8 cellular contexts compared by ENCODE assay signal in the genomic region with DNA sequence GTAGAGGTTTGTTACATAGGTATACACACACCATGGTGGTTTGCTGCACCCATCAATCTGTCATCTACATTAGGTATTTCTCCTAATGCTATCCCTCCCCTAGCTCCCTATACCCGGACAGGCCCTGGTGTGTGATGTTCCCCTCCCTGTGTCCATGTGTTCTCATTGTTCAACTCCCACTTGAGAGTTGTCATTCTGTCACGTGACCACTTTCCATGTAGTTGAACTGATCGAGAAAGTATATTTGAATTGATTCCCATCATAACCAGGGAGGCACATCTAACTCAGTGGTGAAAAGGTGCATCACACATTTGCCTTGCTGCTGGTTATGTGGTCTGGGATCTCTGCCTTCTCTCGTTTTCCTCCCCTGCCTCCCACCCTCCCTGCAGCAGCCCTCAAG.
DNase-seq lines count a peak whose midpoint lies in the region; ATAC-seq, FAIRE-seq and TF ChIP-seq lines count a peak whose summit lies in the region.
"Not testable (repeated sequence)": the region's sequence is repeated elsewhere in the genome, so short reads cannot be mapped to it uniquely, and the experiment has no call there.

No MANE protein-coding gene starts in this region.

- FAIRE-seq in A549 (lab: Jason Lieb, UNC); GM12878 (lab: Jason Lieb, UNC); K562 (lab: Jason Lieb, UNC); HepG2 (lab: Jason Lieb, UNC): not testable (repeated sequence)
- FAIRE-seq in H54 (lab: Jason Lieb, UNC) (peak; percentile 11), bronchial epithelial cell (lab: Jason Lieb, UNC) (peak; percentile 84), keratinocyte (lab: Jason Lieb, UNC) (peak; percentile 36), urothelium cell line (lab: Jason Lieb, UNC) (peak; percentile 87)

- H3K4me1 ChIP-seq in A549; GM12878 (ENCODE audit: control insufficient read depth, insufficient read depth, low read length); K562 (replicated peaks in 1 of 2; ENCODE audit: control insufficient read depth in 2 of 2, insufficient read depth in 2 of 2, low read length in 2 of 2); keratinocyte (ENCODE audit: control insufficient read depth, extremely low read depth, insufficient read depth, low read length); HepG2 (ENCODE audit: insufficient read depth, low read length): not testable (repeated sequence)

- not testable (repeated sequence) for ATAC-seq in A549, GM12878, K562, HepG2

- RAD21 ChIA-PET in GM12878 (lab: Charles Lee; ENCODE audit: unreplicated experiment) = not testable (repeated sequence)

- BruUV-seq in GM12878 (replicated peaks; lab: Mats Ljungman, UMichigan); K562 (replicated peaks; lab: Mats Ljungman, UMichigan); HepG2 (replicated peaks; lab: Mats Ljungman, UMichigan): not testable (repeated sequence)

- intact Hi-C loops in GM12878 (cut with micrococcal nuclease; ENCODE audit: unreplicated experiment); K562 (cut with micrococcal nuclease); HepG2 (cut with micrococcal nuclease; ENCODE audit: unreplicated experiment): not testable (repeated sequence)

- WGBS in A549 (ENCODE audit: missing lambda C conversion rate) = 7% methylated on average over 4 of the region's 4 CpGs
- WGBS in GM12878 (ENCODE audit: insufficient coverage, insufficient replicate concordance, low lambda C conversion rate, missing lambda C conversion rate) = 0% methylated on average over 4 of the region's 4 CpGs
- no CpG with 5 or more reads among the region's 4 CpGs for WGBS in K562 (ENCODE audit: insufficient coverage, low coverage, missing lambda C conversion rate)
- WGBS in HepG2 (ENCODE audit: low lambda C conversion rate) = 0% methylated on average over 4 of the region's 4 CpGs

- not testable (repeated sequence) for TF ChIP-seq EP300 in A549 (IDR thresholded peaks at IDR 0.05); GM12878 (IDR thresholded peaks at IDR 0.05; ENCODE audit: borderline replicate concordance in 1 of 2, control insufficient read depth in 1 of 2, low read depth in 2 of 2, low read length in 2 of 2); K562 (IDR thresholded peaks at IDR 0.05; ENCODE audit: low read length); HepG2 (IDR thresholded peaks at IDR 0.05; ENCODE audit: low read depth in 2 of 2, low read length in 2 of 2); HepG2 (CRISPR knock-in tag; IDR thresholded peaks at IDR 0.05; ENCODE audit: borderline replicate concordance)

- DNase-seq in A549 (ENCODE audit: low read depth in 1 of 2, low spot score in 1 of 2); H54 (ENCODE audit: insufficient read length, low spot score); GM12878 (ENCODE audit: low read depth, low spot score); K562 (ENCODE audit: extremely low read depth in 1 of 4, low spot score in 3 of 4); bronchial epithelial cell (ENCODE audit: low read depth); keratinocyte (ENCODE audit: low read depth, low spot score); HepG2 (ENCODE audit: low spot score); urothelium cell line (ENCODE audit: low spot score): not testable (repeated sequence)

- not testable (repeated sequence) for TF ChIP-seq RAD21 in A549 (conservative IDR thresholded peaks at IDR 0.05 in 1 of 2, IDR thresholded peaks at IDR 0.05 in 1 of 2); GM12878 (IDR thresholded peaks at IDR 0.05; ENCODE audit: insufficient read depth, low read depth, low read length); K562 (CRISPR knock-in tag; conservative IDR thresholded peaks at IDR 0.05 in 1 of 2, IDR thresholded peaks at IDR 0.05 in 1 of 2); HepG2 (CRISPR knock-in tag; IDR thresholded peaks at IDR 0.05)

- H3K9me3 ChIP-seq in A549; GM12878 (replicated peaks; ENCODE audit: control insufficient read depth, insufficient read depth, low read length); K562 (replicated peaks; ENCODE audit: control insufficient read depth, insufficient read depth, low read depth, low read length); keratinocyte (ENCODE audit: control insufficient read depth, low read depth, low read length); HepG2 (ENCODE audit: low read length): not testable (repeated sequence)

- CTCF ChIA-PET in A549 (lab: Yijun Ruan, JAX); GM12878 (lab: Yijun Ruan, JAX); K562 (lab: Yijun Ruan, JAX; ENCODE audit: low intra/inter-chr PET ratio); HepG2 (lab: Yijun Ruan, JAX; ENCODE audit: low intra/inter-chr PET ratio, low total read pairs): not testable (repeated sequence)

- not testable (repeated sequence) for H3K9me1 ChIP-seq in K562 (ENCODE audit: control insufficient read depth, insufficient read depth, low read length); keratinocyte (ENCODE audit: control insufficient read depth, extremely low read depth, insufficient read depth, low read length)

- dilution Hi-C loops in keratinocyte (cut with MboI; ENCODE audit: extremely low pct_ligation_motif_present, low sequenced_read_pairs) = not testable (repeated sequence)

- H2AFZ ChIP-seq in GM12878 (ENCODE audit: control insufficient read depth, low read depth, low read length); K562 (ENCODE audit: low read depth, low read length); keratinocyte (ENCODE audit: control insufficient read depth, low read length); HepG2 (ENCODE audit: low read length): not testable (repeated sequence)

- not testable (repeated sequence) for H3K36me3 ChIP-seq in GM12878 (ENCODE audit: control insufficient read depth in 2 of 2, insufficient read depth in 2 of 2, low read length in 1 of 2); K562 (ENCODE audit: control insufficient read depth, insufficient read depth, low read length); bronchial epithelial cell (ENCODE audit: control insufficient read depth, insufficient read depth, low read length); keratinocyte (ENCODE audit: control insufficient read depth in 2 of 2, extremely low read depth in 1 of 2, insufficient read depth in 2 of 2, low read length in 2 of 2); HepG2 (replicated peaks in 1 of 2; ENCODE audit: control insufficient read depth in 1 of 2, insufficient read depth in 2 of 2, low read length in 2 of 2)

- SMC1A ChIA-PET in GM12878 (lab: Charles Lee; ENCODE audit: uncharacterized antibody, unreplicated experiment) = not testable (repeated sequence)

- not testable (repeated sequence) for H4K20me1 ChIP-seq in GM12878 (ENCODE audit: control insufficient read depth, insufficient read depth); K562 (replicated peaks; ENCODE audit: control insufficient read depth, insufficient read depth, low read length); keratinocyte (ENCODE audit: control insufficient read depth, extremely low read depth, insufficient read depth, low read length); HepG2 (ENCODE audit: insufficient read depth, low read length)

- not testable (repeated sequence) for H3K79me2 ChIP-seq in GM12878 (ENCODE audit: control insufficient read depth, insufficient read depth, low read length); K562 (ENCODE audit: control insufficient read depth, insufficient read depth, low read length); keratinocyte (ENCODE audit: control insufficient read depth, insufficient read depth, low read length); HepG2 (ENCODE audit: insufficient read depth, low read length)

- not testable (repeated sequence) for H3K27ac ChIP-seq in A549; GM12878 (ENCODE audit: control insufficient read depth, insufficient read depth); K562 (ENCODE audit: extremely low read depth, low read depth, low read length); keratinocyte (ENCODE audit: control insufficient read depth, insufficient read depth, low read length); HepG2 (ENCODE audit: extremely low read length, insufficient read depth, low read length)

- H3K4me3 ChIP-seq in A549; GM12878; K562; bronchial epithelial cell (ENCODE audit: low read depth, low read length); keratinocyte (ENCODE audit: control insufficient read depth in 2 of 3, extremely low read depth in 1 of 3, insufficient read depth in 2 of 3, low read depth in 1 of 3, low read length in 3 of 3); HepG2 (replicated peaks in 1 of 3; ENCODE audit: insufficient read depth in 1 of 3, low read depth in 2 of 3, low read length in 3 of 3): not testable (repeated sequence)

- H3K9ac ChIP-seq in GM12878 (ENCODE audit: control insufficient read depth, insufficient read depth, low read length); K562 (ENCODE audit: insufficient read depth in 1 of 2, low read depth in 2 of 2, low read length in 2 of 2); keratinocyte (ENCODE audit: control insufficient read depth, extremely low read depth, insufficient read depth, low read length); HepG2 (ENCODE audit: insufficient read depth, low read depth, low read length): not testable (repeated sequence)

- not testable (repeated sequence) for TF ChIP-seq POLR2A in A549 (IDR thresholded peaks at IDR 0.05; ENCODE audit: low read length); H54 (IDR thresholded peaks at IDR 0.05; ENCODE audit: low read depth, low read length); GM12878 (IDR thresholded peaks at IDR 0.05; ENCODE audit: low read depth, low read length); K562 (conservative IDR thresholded peaks at IDR 0.05); HepG2 (IDR thresholded peaks at IDR 0.05; ENCODE audit: insufficient read depth in 1 of 2, low read depth in 2 of 2, low read length in 2 of 2)

- not testable (repeated sequence) for H3K4me2 ChIP-seq in A549; GM12878 (ENCODE audit: control insufficient read depth, insufficient read depth); K562 (ENCODE audit: insufficient read depth, low read length); keratinocyte (ENCODE audit: control insufficient read depth, extremely low read depth, insufficient read depth, low read depth, low read length); HepG2 (ENCODE audit: low read depth, low read length)

- not testable (repeated sequence) for H3K27me3 ChIP-seq in GM12878 (replicated peaks in 1 of 2; ENCODE audit: control insufficient read depth in 2 of 2, insufficient read depth in 2 of 2, low read length in 1 of 2); K562 (ENCODE audit: control insufficient read depth in 2 of 2, insufficient read depth in 2 of 2, low read length in 2 of 2); bronchial epithelial cell (ENCODE audit: control insufficient read depth, insufficient read depth, low read length); keratinocyte (ENCODE audit: control insufficient read depth, extremely low read depth, insufficient read depth, low read length); HepG2 (ENCODE audit: control insufficient read depth in 1 of 2, insufficient read depth in 2 of 2, low read length in 2 of 2)

- POLR2A ChIA-PET in A549 (lab: Yijun Ruan, JAX); GM12878 (lab: Charles Lee); K562 (lab: Yijun Ruan, JAX); HepG2 (lab: Yijun Ruan, JAX): not testable (repeated sequence)

- not testable (repeated sequence) for TF ChIP-seq CTCF in A549 (IDR thresholded peaks at IDR 0.05); GM12878 (IDR thresholded peaks at IDR 0.05 in 2 of 3, conservative IDR thresholded peaks at IDR 0.05 in 1 of 3; ENCODE audit: control insufficient read depth in 2 of 3, extremely low read depth in 1 of 3, insufficient read depth in 1 of 3, low read depth in 3 of 3, low read length in 3 of 3); K562 (IDR thresholded peaks at IDR 0.05 in 2 of 3, conservative IDR thresholded peaks at IDR 0.05 in 1 of 3; ENCODE audit: insufficient read depth in 2 of 3, low read depth in 1 of 3, low read length in 3 of 3); bronchial epithelial cell (IDR thresholded peaks at IDR 0.05; ENCODE audit: insufficient read depth, low read length, severe bottlenecking); keratinocyte (optimal IDR thresholded peaks at IDR 0.05 in 1 of 3, IDR thresholded peaks at IDR 0.05 in 1 of 3, conservative IDR thresholded peaks at IDR 0.05 in 1 of 3; ENCODE audit: extremely low read depth in 1 of 3, insufficient read depth in 2 of 3, low read length in 3 of 3); HepG2 (CRISPR knock-in tag; IDR thresholded peaks at IDR 0.05)

- in situ Hi-C loops in GM12878 (cut with MboI); K562 (cut with MboI); HepG2 (cut with HindIII; ENCODE audit: extremely low pct_ligation_motif_present, low pct_unique_long_range_greater_than_20kb): not testable (repeated sequence)
